ENCODE assay signal across 11 cellular contexts in the genomic region with DNA sequence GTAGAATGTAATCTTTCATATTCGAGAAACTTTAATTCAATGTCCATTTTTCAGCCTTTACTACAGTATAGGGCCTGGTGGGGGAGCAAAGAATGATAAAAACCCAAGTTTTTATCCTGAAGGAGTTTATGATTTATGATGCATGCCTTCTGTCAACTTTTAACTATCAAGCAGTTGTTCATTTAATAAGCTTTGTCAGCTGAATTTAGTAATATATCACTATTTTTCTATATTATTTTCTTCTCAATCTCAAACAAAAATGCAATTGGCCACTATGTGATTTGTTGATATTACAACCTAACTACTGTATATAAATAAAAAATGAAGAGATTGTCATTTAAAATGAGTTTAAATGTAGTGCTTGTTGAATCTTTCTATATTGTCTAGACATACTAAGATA. TPM values are rescaled to one million over a fixed set of nuclear protein-coding genes. Genes with fewer than 3 reads are reported as not detected.
A peak's percentile ranks its signal among the peaks of the same experiment; 100 is the strongest.
DNase-seq lines count a peak whose midpoint lies in the region; ATAC-seq, FAIRE-seq and TF ChIP-seq lines count a peak whose summit lies in the region.
"Had no signal": no experiment of that assay in that cellular context is flagged by ENCODE, and none has a peak within 500 bp of the region (broad histone marks: within the 10 kb centered on the region; RNA-seq: fewer than 3 reads in every experiment).

No MANE protein-coding gene starts in this region.

- no peaks in the 10 kb centered on the region for H3K9me3 Mint-ChIP-seq in T-helper 2 cell treated with Interferon-gamma antibody and Interleukin-4, amounts not matched to agents 5 μg/mL and 100 μg/mL, for 36 hours
- no peaks in the 10 kb centered on the region; the same call in 1 of the 2 replicates for H3K9me3 Mint-ChIP-seq in HFFc6
- no peaks in the 10 kb centered on the region for H3K9me3 Mint-ChIP-seq in activated naive CD8-positive, alpha-beta T cell treated with anti-CD3 and anti-CD28 coated beads for 36 hours
- no peaks in the 10 kb centered on the region for H3K9me3 Mint-ChIP-seq in natural killer cell treated with Interleukin-12 subunit alpha and Interleukin-12 subunit beta and Interleukin-15 and Interleukin-18, amount 100 ng/mL, for 72 hours

- peaks cover 6% of the 10 kb centered on the region for H3K27me3 Mint-ChIP-seq in T-helper 2 cell treated with Interferon-gamma antibody and Interleukin-4, amounts not matched to agents 5 μg/mL and 100 μg/mL, for 36 hours (ENCODE audit: low read depth)
- H3K27me3 Mint-ChIP-seq in HFFc6 (ENCODE audit: insufficient read depth): peaks cover 5% of the 10 kb centered on the region; the same call in 1 of the 2 replicates
- H3K27me3 Mint-ChIP-seq in activated naive CD8-positive, alpha-beta T cell treated with anti-CD3 and anti-CD28 coated beads for 36 hours: no peaks in the 10 kb centered on the region
- no peaks in the 10 kb centered on the region for H3K27me3 Mint-ChIP-seq in natural killer cell treated with Interleukin-12 subunit alpha and Interleukin-12 subunit beta and Interleukin-15 and Interleukin-18, amount 100 ng/mL, for 72 hours

- no peak for TF ChIP-seq CTCF in HFFc6 (IDR thresholded peaks at IDR 0.05)

- peak overlapping the region; percentile 56 for H3K27ac Mint-ChIP-seq in T-helper 2 cell treated with Interferon-gamma antibody and Interleukin-4, amounts not matched to agents 5 μg/mL and 100 μg/mL, for 36 hours
- no peak overlapping the region for H3K27ac Mint-ChIP-seq in HFFc6
- H3K27ac Mint-ChIP-seq in activated naive CD8-positive, alpha-beta T cell treated with anti-CD3 and anti-CD28 coated beads for 36 hours: no peak overlapping the region
- peak overlapping the region; percentile 96 to 97 for H3K27ac Mint-ChIP-seq in natural killer cell treated with Interleukin-12 subunit alpha and Interleukin-12 subunit beta and Interleukin-15 and Interleukin-18, amount 100 ng/mL, for 72 hours

- no peak for DNase-seq in T-helper 2 cell treated with Interferon-gamma antibody and Interleukin-4, amounts not matched to agents 5 μg/mL and 100 μg/mL, for 36 hours (ENCODE audit: low spot score)
- no peak for DNase-seq in T-helper 2 cell
- no peak for DNase-seq in HFFc6
- DNase-seq in activated naive CD8-positive, alpha-beta T cell treated with anti-CD3 and anti-CD28 coated beads for 36 hours: no peak
- DNase-seq in natural killer cell treated with Interleukin-12 subunit alpha and Interleukin-12 subunit beta and Interleukin-15 and Interleukin-18, amount 100 ng/mL, for 72 hours (ENCODE audit: low spot score): no peak
- DNase-seq in GM12891 (ENCODE audit: insufficient read length, low spot score): no peak
- no peak for DNase-seq in NCI-H2081 (lab: John Stamatoyannopoulos, UW)
- DNase-seq: occipital lobe, upper lobe of right lung had no signal

- peaks cover 29% of the 10 kb centered on the region for H3K4me1 Mint-ChIP-seq in T-helper 2 cell treated with Interferon-gamma antibody and Interleukin-4, amounts not matched to agents 5 μg/mL and 100 μg/mL, for 36 hours (ENCODE audit: low read depth)
- H3K4me1 Mint-ChIP-seq in HFFc6 (ENCODE audit: low read depth): peaks cover 42% of the 10 kb centered on the region
- H3K4me1 Mint-ChIP-seq in activated naive CD8-positive, alpha-beta T cell treated with anti-CD3 and anti-CD28 coated beads for 36 hours: peaks cover 30% of the 10 kb centered on the region
- H3K4me1 Mint-ChIP-seq in natural killer cell treated with Interleukin-12 subunit alpha and Interleukin-12 subunit beta and Interleukin-15 and Interleukin-18, amount 100 ng/mL, for 72 hours (ENCODE audit: low read depth in 2 of 2): peaks cover 16 to 27% of the 10 kb centered on the region in 2 donors

- TF ChIP-seq POLR2A in GM12891 (IDR thresholded peaks at IDR 0.05; ENCODE audit: low read depth, low read length): no peak

- ATAC-seq in natural killer cell treated with Interleukin-12 subunit alpha and Interleukin-12 subunit beta and Interleukin-15 and Interleukin-18, amount 100 ng/mL, for 72 hours: no peak
- no peak for ATAC-seq in GM19397 (IDR thresholded peaks at IDR 0.05; ENCODE audit: unreplicated experiment)
- ATAC-seq: left lobe of liver had no signal

- H3K36me3 Mint-ChIP-seq in T-helper 2 cell treated with Interferon-gamma antibody and Interleukin-4, amounts not matched to agents 5 μg/mL and 100 μg/mL, for 36 hours (ENCODE audit: low read depth): peaks cover 25% of the 10 kb centered on the region
- peaks cover 12% of the 10 kb centered on the region for H3K36me3 Mint-ChIP-seq in HFFc6 (ENCODE audit: low read depth)
- peaks cover 37% of the 10 kb centered on the region for H3K36me3 Mint-ChIP-seq in activated naive CD8-positive, alpha-beta T cell treated with anti-CD3 and anti-CD28 coated beads for 36 hours
- H3K36me3 Mint-ChIP-seq in natural killer cell treated with Interleukin-12 subunit alpha and Interleukin-12 subunit beta and Interleukin-15 and Interleukin-18, amount 100 ng/mL, for 72 hours: no peaks in the 10 kb centered on the region

- no peak for FAIRE-seq in GM12891 (lab: Jason Lieb, UNC)

- H3K4me3 Mint-ChIP-seq in T-helper 2 cell treated with Interferon-gamma antibody and Interleukin-4, amounts not matched to agents 5 μg/mL and 100 μg/mL, for 36 hours: peak overlapping the region; percentile 91
- peak overlapping the region; percentile 97 for H3K4me3 Mint-ChIP-seq in HFFc6
- peak overlapping the region; percentile 92 for H3K4me3 Mint-ChIP-seq in activated naive CD8-positive, alpha-beta T cell treated with anti-CD3 and anti-CD28 coated beads for 36 hours
- peak overlapping the region; percentile 97 for H3K4me3 Mint-ChIP-seq in natural killer cell treated with Interleukin-12 subunit alpha and Interleukin-12 subunit beta and Interleukin-15 and Interleukin-18, amount 100 ng/mL, for 72 hours

TF ChIP-seq in GM12891, 5 proteins besides CTCF, POLR2A, EP300 and RAD21:
- TF ChIP-seq POLR2AphosphoS5 (IDR thresholded peaks at IDR 0.05; ENCODE audit: low read depth, low read length): no peak
- no peak for TF ChIP-seq PAX5 (IDR thresholded peaks at IDR 0.05; ENCODE audit: insufficient read depth, low read length, severe bottlenecking)
- TF ChIP-seq POU2F2 (IDR thresholded peaks at IDR 0.05; ENCODE audit: low read depth, low read length): no peak
- no peak for TF ChIP-seq TAF1 (IDR thresholded peaks at IDR 0.05; ENCODE audit: low read depth, low read length)
- TF ChIP-seq SPI1 (IDR thresholded peaks at IDR 0.05; ENCODE audit: low read depth, low read length): no peak
TF ChIP-seq in GM12891: peak in this region for 0.

RNA-seq across cellular contexts. Expression of a gene that starts 2.4 kb away (rescaled TPM):
- 10 to 100 TPM; 13.5 to 19.9 (median 19.1) TPM for total RNA-seq in HFFc6 (2021; fragmentation: NEBNext Ultra II Directional; extraction: Animal tissue kit (Norgen Biotek cat#: 25700))
- 10 to 100 TPM; 43.2 to 48.2 TPM for total RNA-seq in activated naive CD8-positive, alpha-beta T cell treated with anti-CD3 and anti-CD28 coated beads for 36 hours
- 10 to 100 TPM; 41.2 to 86.2 TPM for total RNA-seq in natural killer cell treated with Interleukin-12 subunit alpha and Interleukin-12 subunit beta and Interleukin-15 and Interleukin-18, amount 100 ng/mL, for 72 hours
- 54.9 TPM for polyA plus RNA-seq in GM12891 (2012; ENCODE audit: low read depth, missing spikeins)

Comparison
In these comparisons a context has a peak if more than half of its experiments do, and no peak if none do; other contexts are left out.
1. H3K27ac Mint-ChIP-seq: peak in T-helper 2 cell treated with Interferon-gamma antibody and Interleukin-4, amounts not matched to agents 5 μg/mL and 100 μg/mL, for 36 hours (single experiment) and natural killer cell treated with Interleukin-12 subunit alpha and Interleukin-12 subunit beta and Interleukin-15 and Interleukin-18, amount 100 ng/mL, for 72 hours (2 of 2); none in HFFc6 (single experiment) and activated naive CD8-positive, alpha-beta T cell treated with anti-CD3 and anti-CD28 coated beads for 36 hours (single experiment).
2. Peak in every context shown above with its lines, with median percentiles within 50 percentile points of each other: H3K4me3 Mint-ChIP-seq.